Comparison of ENCODE assay signal across 8 cellular contexts in the genomic region with DNA sequence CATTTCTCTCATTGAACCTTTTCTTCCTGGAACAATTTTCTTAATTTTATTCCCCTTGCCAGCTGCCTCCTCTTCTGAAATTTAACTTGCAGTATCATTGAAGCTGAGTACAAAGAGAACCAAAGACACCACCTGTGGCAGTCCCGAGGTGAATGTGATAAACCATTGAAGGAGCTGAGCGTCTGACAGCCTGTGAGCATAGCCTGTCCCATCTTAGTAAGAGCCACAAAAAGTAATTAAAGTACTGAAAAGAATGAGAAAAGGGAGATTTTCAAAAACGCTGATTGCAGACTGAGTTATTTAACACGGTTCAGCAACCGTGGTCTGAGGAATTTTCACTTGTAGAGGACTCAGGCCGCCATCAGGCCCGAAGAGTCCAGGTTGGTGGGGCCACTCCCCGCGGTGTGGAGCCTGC. TPM values are rescaled to one million over a fixed set of nuclear protein-coding genes. Genes with fewer than 3 reads are reported as not detected.
DNase-seq lines count a peak whose midpoint lies in the region; ATAC-seq and TF ChIP-seq lines count a peak whose summit lies in the region.

No MANE protein-coding gene starts in this region.

- H3K4ac ChIP-seq in IMR-90 (ENCODE audit: low read depth, low read length): peak overlapping the region; percentile 95

- POLR2A ChIA-PET in IMR-90 (lab: Charles Lee; ENCODE audit: unreplicated experiment) (interaction anchor here (0.6 kb wide), 1 partner anchor 9 kb away, joined by 7 read pairs; no protein-coding TSS in a partner anchor), MCF 10A (lab: Yijun Ruan, JAX) (interaction anchor here (0.6 to 2.1 kb wide), 18 partner anchors 9 to 204 kb away, joined by 3 to 24 read pairs (median 6); partner anchors contain the start of genes JMJD6, METTL23 and ST6GALNAC2)
- POLR2A ChIA-PET in naive thymus-derived CD8-positive, alpha-beta T cell (lab: Charles Lee): interaction anchor here (0.6 to 3.6 kb wide), 18 partner anchors 10 to 505 kb away, joined by 3 to 26 read pairs (median 4); partner anchors contain the start of genes JMJD6, METTL23, MFSD11 and SEC14L1

- H4K5ac ChIP-seq in IMR-90 (ENCODE audit: low read depth, low read length): peak overlapping the region; percentile 94

- H2AK5ac ChIP-seq in IMR-90 (ENCODE audit: low read depth, low read length): 0 out of 2 replicates have a peak overlapping the region, but pooled peaks have one; percentile 95

- H3K18ac ChIP-seq in IMR-90 (ENCODE audit: low read depth, low read length): no peak overlapping the region

- peak overlapping the region; percentile 66 for H2AK9ac ChIP-seq in IMR-90 (replicated peaks; ENCODE audit: low read depth, low read length, poor library complexity)

- TF ChIP-seq RAD21 in IMR-90 (IDR thresholded peaks at IDR 0.05; ENCODE audit: low read length): no peak

- H4K20me1 ChIP-seq in IMR-90 (ENCODE audit: insufficient read depth, low read length): no peaks in the 10 kb centered on the region

- peak overlapping the region; percentile 92 for H3K27ac Mint-ChIP-seq in MCF 10A (ENCODE audit: low read depth, unreplicated experiment)
- H3K27ac Mint-ChIP-seq in naive thymus-derived CD8-positive, alpha-beta T cell: peak overlapping the region; percentile 95 to 99 (median 98)

- no TSS peak for BruUV-seq in IMR-90 (replicated peaks; lab: Mats Ljungman, UMichigan)
- no TSS peak for BruUV-seq in MCF 10A (replicated peaks; lab: Mats Ljungman, UMichigan)

- no peaks in the 10 kb centered on the region for H3K36me3 Mint-ChIP-seq in MCF 10A (ENCODE audit: insufficient read depth, unreplicated experiment)
- H3K36me3 Mint-ChIP-seq in naive thymus-derived CD8-positive, alpha-beta T cell: no peaks in the 10 kb centered on the region

- H3K27me3 ChIP-seq in BE2C (no peaks in the 10 kb centered on the region), IMR-90 (ENCODE audit: control insufficient read depth, insufficient read depth, low read length) (no peaks in the 10 kb centered on the region)

- dilution Hi-C loops in IMR-90 (cut with HindIII; ENCODE audit: low sequenced_read_pairs, unreplicated experiment): no loop called here

- H3K9me3 ChIP-seq in BE2C (no peaks in the 10 kb centered on the region), IMR-90 (ENCODE audit: control insufficient read depth, insufficient read depth, low read length) (no peaks in the 10 kb centered on the region)

- 80% methylated on average over 1 of the region's 9 CpGs; no CpG with 5 or more reads in 1 of the 2 experiments for WGBS in IMR-90 (ENCODE audit: extremely low coverage in 2 of 2, insufficient read length in 1 of 2), 2 experiments

- peaks cover 0 to 31% of the 10 kb centered on the region in 2 experiments; a peak in 2 of 4 replicates for H3K79me1 ChIP-seq in IMR-90 (ENCODE audit: low read depth in 1 of 2, low read length in 2 of 2)

- H2BK120ac ChIP-seq in IMR-90 (ENCODE audit: low read depth, low read length): no peak overlapping the region

- 0 out of 2 replicates have a peak overlapping the region, but pooled peaks have one; percentile 66 for H3K9ac ChIP-seq in IMR-90 (ENCODE audit: low read depth, low read length)

- H3K4me3 Mint-ChIP-seq in MCF 10A (ENCODE audit: unreplicated experiment): peak overlapping the region; percentile 89
- peak overlapping the region; percentile 86 to 97 (median 93) for H3K4me3 Mint-ChIP-seq in naive thymus-derived CD8-positive, alpha-beta T cell

- peak overlapping the region; percentile 84 for H2BK5ac ChIP-seq in IMR-90 (ENCODE audit: low read depth, low read length, poor library complexity, severe bottlenecking)

- peaks cover 18% of the 10 kb centered on the region for H3K9me1 ChIP-seq in IMR-90 (ENCODE audit: insufficient read depth, low read length)

- no peaks in the 10 kb centered on the region for H3K4me1 Mint-ChIP-seq in MCF 10A (ENCODE audit: insufficient read depth, unreplicated experiment)
- peaks cover 20 to 54% (median 42%) of the 10 kb centered on the region in 4 donors for H3K4me1 Mint-ChIP-seq in naive thymus-derived CD8-positive, alpha-beta T cell

- DNase-seq in BE2C (no peak), IMR-90 (no peak), MCF 10A (ENCODE audit: unreplicated experiment) (no peak), glomerular visceral epithelial cell (ENCODE audit: extremely low spot score) (no peak), UCSD-AML1 (lab: John Stamatoyannopoulos, UW; ENCODE audit: unreplicated experiment) (no peak), GM19240 (ENCODE audit: insufficient read length, low spot score) (no peak)
- DNase-seq in naive thymus-derived CD8-positive, alpha-beta T cell: no peak

- H3K4me1 ChIP-seq in BE2C: peaks cover 4% of the 10 kb centered on the region
- peaks cover 19% of the 10 kb centered on the region for H3K4me1 ChIP-seq in IMR-90 (ENCODE audit: control insufficient read depth, insufficient read depth, low read length)

- no peak for TF ChIP-seq CTCF in BE2C (IDR thresholded peaks at IDR 0.05; ENCODE audit: low read depth, low read length)
- TF ChIP-seq CTCF in IMR-90 (conservative IDR thresholded peaks at IDR 0.05; ENCODE audit: low read depth, low read length): no peak
- TF ChIP-seq CTCF in MCF 10A (IDR thresholded peaks at IDR 0.05; ENCODE audit: unreplicated experiment): no peak

- no peak for TF ChIP-seq POLR2A in IMR-90 (IDR thresholded peaks at IDR 0.05; ENCODE audit: low read depth, low read length)

- peak overlapping the region; percentile 89; the same call in 1 of the 2 replicates for H4K91ac ChIP-seq in IMR-90 (ENCODE audit: insufficient read depth, low read depth, low read length)

- no peaks in the 10 kb centered on the region for H3K27me3 Mint-ChIP-seq in MCF 10A (ENCODE audit: insufficient read depth, unreplicated experiment)
- H3K27me3 Mint-ChIP-seq in naive thymus-derived CD8-positive, alpha-beta T cell: peaks cover 0 to 1% (median 0%) of the 10 kb centered on the region in 5 donors

- H3K23ac ChIP-seq in IMR-90 (ENCODE audit: low read depth, low read length): no peak overlapping the region; the same call in 1 of the 2 replicates

- H2AFZ ChIP-seq in IMR-90 (replicated peaks; ENCODE audit: low read length, poor library complexity): peak overlapping the region; percentile 99

- no peak overlapping the region for H3K56ac ChIP-seq in IMR-90 (ENCODE audit: extremely low read depth, insufficient read depth, low read length)

- H4K8ac ChIP-seq in IMR-90 (ENCODE audit: low read depth in 2 of 2, low read length in 2 of 2): peak overlapping the region; percentile 97 to 98; a peak in 3 of 4 replicates

- H3K4me3 ChIP-seq in BE2C (ENCODE audit: low read depth, low read length): peak overlapping the region; percentile 60; the same call in 1 of the 2 replicates
- H3K4me3 ChIP-seq in IMR-90 (ENCODE audit: insufficient read depth, low read depth, low read length): no peak overlapping the region

- CTCF ChIA-PET in IMR-90 (lab: Yijun Ruan, JAX): no interaction called here
- CTCF ChIA-PET in MCF 10A (lab: Yijun Ruan, JAX): interaction anchor here (0.6 to 1.9 kb wide), 5 partner anchors 8 to 47 kb away, joined by 3 to 8 read pairs (median 3); partner anchors contain the start of gene MXRA7

- peak overlapping the region; percentile 71; the same call in 1 of the 3 replicates for H2BK15ac ChIP-seq in IMR-90 (ENCODE audit: low read depth, low read length)

- in situ Hi-C loops in IMR-90 (cut with MboI; ENCODE audit: low sequenced_read_pairs): no loop called here

- no peak overlapping the region for H2BK20ac ChIP-seq in IMR-90 (ENCODE audit: low read depth, low read length)

- intact Hi-C loops in IMR-90 (cut with micrococcal nuclease): loop anchor here (5.0 kb wide), 1 partner anchor 113 kb away; no protein-coding TSS in a partner anchor
- intact Hi-C loops in MCF 10A (cut with micrococcal nuclease): no loop called here

- no peak overlapping the region for H3K4me2 ChIP-seq in IMR-90 (ENCODE audit: low read depth, low read length)

- H3K36me3 ChIP-seq in BE2C (peaks cover 3% of the 10 kb centered on the region), IMR-90 (ENCODE audit: control insufficient read depth, insufficient read depth, low read length) (peaks cover 8% of the 10 kb centered on the region)

- no peak overlapping the region for H3K14ac ChIP-seq in IMR-90 (replicated peaks; ENCODE audit: low read depth, low read length)

- ATAC-seq in IMR-90 (ENCODE audit: low read depth): no peak
- peak in 1 of 2 donors; percentile 16 for ATAC-seq in naive thymus-derived CD8-positive, alpha-beta T cell
- ATAC-seq in HG02588 (IDR thresholded peaks at IDR 0.05; ENCODE audit: unreplicated experiment): no peak

- H3K9me3 Mint-ChIP-seq in MCF 10A (ENCODE audit: unreplicated experiment): no peaks in the 10 kb centered on the region
- H3K9me3 Mint-ChIP-seq in naive thymus-derived CD8-positive, alpha-beta T cell: no peaks in the 10 kb centered on the region

- peak overlapping the region; percentile 81; the same call in 1 of the 2 replicates for H3K27ac ChIP-seq in IMR-90 (ENCODE audit: insufficient read depth, low read length)

RNA-seq across cellular contexts. Expression of gene ST6GALNAC1, which starts 27.2 kb away (rescaled TPM):
- 1.4 TPM for polyA plus RNA-seq in BE2C (2012; ENCODE audit: insufficient read depth, insufficient read length, low read depth)
- total RNA-seq in IMR-90 (2012; rRNA removed): not detected in 2 replicates
- not detected in 2 replicates for polyA plus RNA-seq in IMR-90 (2012; rRNA removed)
- polyA plus RNA-seq in IMR-90 (2012; cell fraction: cytosol; rRNA removed): not detected in 2 replicates
- not detected in 2 replicates for polyA plus RNA-seq in IMR-90 (2012; cell fraction: nucleus; rRNA removed; ENCODE audit: low replicate concordance)
- not detected in 2 replicates for total RNA-seq in MCF 10A (2022)
- total RNA-seq in naive thymus-derived CD8-positive, alpha-beta T cell: not detected
- polyA plus RNA-seq in naive thymus-derived CD8-positive, alpha-beta T cell: under 1 TPM in 2 of 3 donors, not detected in 1; 0.07 to 0.52 TPM

RNA-seq across cellular contexts. Expression of gene MXRA7, which starts 40.0 kb away (rescaled TPM):
- 240 TPM for polyA plus RNA-seq in BE2C (2012; ENCODE audit: insufficient read depth, insufficient read length, low read depth)
- total RNA-seq in IMR-90 (2012; rRNA removed) (169 and 231 TPM in 2 replicates), MCF 10A (2022) (33.6 and 35.1 TPM in 2 replicates)
- polyA plus RNA-seq in IMR-90 (2012; rRNA removed): 148 and 168 TPM in 2 replicates
- polyA plus RNA-seq in IMR-90 (2012; cell fraction: cytosol; rRNA removed): 104 and 544 TPM in 2 replicates
- polyA plus RNA-seq in IMR-90 (2012; cell fraction: nucleus; rRNA removed; ENCODE audit: low replicate concordance): 20.0 and 91.8 TPM in 2 replicates
- 10 to 100 TPM; 13.9 to 16.3 TPM for total RNA-seq in naive thymus-derived CD8-positive, alpha-beta T cell
- polyA plus RNA-seq in naive thymus-derived CD8-positive, alpha-beta T cell: 10 to 100 TPM in 1 of 3 donors, 1 to 10 TPM in 2; 2.2 to 25.3 (median 5.4) TPM

RNA-seq across cellular contexts. Expression of gene JMJD6, which starts 55.7 kb away (rescaled TPM):
- polyA plus RNA-seq in BE2C (2012; ENCODE audit: insufficient read depth, insufficient read length, low read depth): 93.3 TPM
- total RNA-seq in IMR-90 (2012; rRNA removed): 24.4 and 31.9 TPM in 2 replicates
- polyA plus RNA-seq in IMR-90 (2012; rRNA removed): 30.9 and 33.7 TPM in 2 replicates
- 23.6 and 45.5 TPM in 2 replicates for polyA plus RNA-seq in IMR-90 (2012; cell fraction: cytosol; rRNA removed)
- polyA plus RNA-seq in IMR-90 (2012; cell fraction: nucleus; rRNA removed; ENCODE audit: low replicate concordance): 69.5 and 77.5 TPM in 2 replicates
- total RNA-seq in MCF 10A (2022): 29.4 and 45.8 TPM in 2 replicates
- 10 to 100 TPM; 36.6 to 37.8 TPM for total RNA-seq in naive thymus-derived CD8-positive, alpha-beta T cell
- 10 to 100 TPM; 10.2 to 34.2 (median 14.4) TPM for polyA plus RNA-seq in naive thymus-derived CD8-positive, alpha-beta T cell

RNA-seq across cellular contexts. Expression of gene METTL23, which starts 55.9 kb away (rescaled TPM):
- polyA plus RNA-seq in BE2C (2012; ENCODE audit: insufficient read depth, insufficient read length, low read depth): 18.0 TPM
- total RNA-seq in IMR-90 (2012; rRNA removed): 18.8 and 19.7 TPM in 2 replicates
- 32.1 and 36.5 TPM in 2 replicates for polyA plus RNA-seq in IMR-90 (2012; rRNA removed)
- polyA plus RNA-seq in IMR-90 (2012; cell fraction: cytosol; rRNA removed): 21.1 and 22.1 TPM in 2 replicates
- polyA plus RNA-seq in IMR-90 (2012; cell fraction: nucleus; rRNA removed; ENCODE audit: low replicate concordance): 19.5 and 49.1 TPM in 2 replicates
- 35.1 and 37.1 TPM in 2 replicates for total RNA-seq in MCF 10A (2022)
- 10 to 100 TPM; 86.2 to 86.9 TPM for total RNA-seq in naive thymus-derived CD8-positive, alpha-beta T cell
- polyA plus RNA-seq in naive thymus-derived CD8-positive, alpha-beta T cell: 100 to 1,000 TPM; 140 to 154 (median 146) TPM
